Comparison of ENCODE assay signal across 22 cellular contexts in the genomic region with DNA sequence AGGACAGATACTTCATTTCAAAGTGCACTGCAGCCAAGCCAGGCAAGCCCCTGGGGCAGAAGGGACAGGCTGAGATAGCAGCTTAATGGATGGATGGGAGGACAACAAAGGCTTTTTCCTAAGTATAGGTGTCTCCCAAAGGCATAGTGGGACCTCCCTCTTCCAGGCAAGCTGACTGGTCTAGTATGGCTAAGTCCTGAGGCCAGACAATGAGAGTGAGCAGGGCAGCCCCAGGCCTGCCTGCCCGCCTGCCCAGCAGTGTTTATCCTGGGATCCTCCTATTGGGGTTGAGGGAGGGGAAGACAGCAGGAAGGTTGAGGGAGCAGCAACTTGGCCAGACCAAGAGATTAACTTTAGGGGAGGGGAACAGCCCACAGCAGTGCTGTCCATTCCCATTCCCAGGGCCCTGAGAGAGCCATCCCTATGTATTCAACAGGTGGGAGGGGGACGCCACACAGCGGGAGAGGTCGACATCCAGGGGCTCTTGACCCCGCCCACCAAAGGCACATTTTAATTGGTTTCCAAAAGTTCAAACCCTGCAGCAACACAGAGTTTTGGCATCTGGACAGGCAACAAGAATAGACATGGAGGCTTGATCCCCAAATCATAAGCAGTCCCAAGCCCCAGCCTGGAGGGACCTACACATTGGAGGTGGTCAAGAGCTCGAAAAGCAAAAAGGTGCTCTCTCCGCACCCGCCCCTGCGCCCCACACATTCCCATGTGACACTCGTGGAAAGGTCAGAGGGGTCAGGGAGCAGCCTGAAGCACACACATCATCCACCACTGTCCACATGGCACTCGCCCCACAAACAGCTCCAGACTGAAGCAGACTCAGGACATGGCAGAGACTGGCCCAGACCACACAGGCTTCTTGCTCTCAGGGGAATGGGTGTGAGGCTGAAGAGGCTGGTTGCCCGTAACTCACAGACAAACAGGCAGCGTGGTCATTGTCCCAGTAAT. TPM values are rescaled to one million over a fixed set of nuclear protein-coding genes. Genes with fewer than 3 reads are reported as not detected.
DNase-seq lines count a peak whose midpoint lies in the region; ATAC-seq and TF ChIP-seq lines count a peak whose summit lies in the region.
"Had no signal": no experiment of that assay in that cellular context is flagged by ENCODE, and none has a peak within 500 bp of the region (broad histone marks: within the 10 kb centered on the region; RNA-seq: fewer than 3 reads in every experiment).

No MANE protein-coding gene starts in this region.

- H3K36me3 ChIP-seq in spleen (peaks cover 0 to 53% (median 6%) of the 10 kb centered on the region in 6 donors), mucosa of descending colon (ENCODE audit: low read depth) (no peaks in the 10 kb centered on the region)

- peak; percentile 18 for DNase-seq in activated T-cell treated with anti-CD3 and anti-CD28 coated beads, Interleukin-2, amount 50 U/mL, for 24 hours
- DNase-seq in activated T-cell treated with anti-CD3 and anti-CD28 coated beads for 4 hours (no peak), HFFc6 (no peak), islet precursor cell (peak; percentile 78), spleen (peak; percentile 55), mucosa of descending colon (no peak), SIG-M5 (lab: John Stamatoyannopoulos, UW) (no peak), mucosa of gallbladder (ENCODE audit: low spot score) (no peak)
- DNase-seq: Calu3, DMS153, DND-41, Kasumi-1, NCI-H1105 treated with DMSO at 0.1 percent for 48 hours, NCI-H2081, NCI-H2227 treated with DMSO at 0.1 percent for 48 hours, NCI-H69, SK-N-SH had no signal

- peak overlapping the region in 1 of 8 donors; percentile 33 for H3K27ac ChIP-seq in spleen
- H3K27ac ChIP-seq: 22Rv1 had no signal

- ATAC-seq in mucosa of descending colon: no peak
- ATAC-seq: K562, Panc1 had no signal

- no peak overlapping the region for H3K27ac Mint-ChIP-seq in activated T-cell treated with anti-CD3 and anti-CD28 coated beads, Interleukin-2, amount 50 U/mL, for 24 hours
- H3K27ac Mint-ChIP-seq in HFFc6: peak overlapping the region; percentile 18; the same call in 1 of the 2 replicates
- H3K27ac Mint-ChIP-seq: B cell, CD14-positive monocyte had no signal

- TF ChIP-seq CTCF in HFFc6 (IDR thresholded peaks at IDR 0.05) (no peak), spleen (IDR thresholded peaks at IDR 0.05 in 8 of 11, conservative IDR thresholded peaks at IDR 0.05 in 3 of 11) (no peak), mucosa of descending colon (IDR thresholded peaks at IDR 0.05) (no peak)

- H3K4me3 ChIP-seq in spleen: no peak overlapping the region
- H3K4me3 ChIP-seq in mucosa of descending colon: no peak overlapping the region
- H3K4me3 ChIP-seq: K562 had no signal

- H3K27me3 ChIP-seq in spleen (replicated peaks in 1 of 7): no peaks in the 10 kb centered on the region

- peaks cover 6% of the 10 kb centered on the region for H3K36me3 Mint-ChIP-seq in activated T-cell treated with anti-CD3 and anti-CD28 coated beads, Interleukin-2, amount 50 U/mL, for 24 hours (ENCODE audit: low read depth)
- H3K36me3 Mint-ChIP-seq in HFFc6 (ENCODE audit: low read depth): peaks cover 19% of the 10 kb centered on the region; the same call in 1 of the 2 replicates
- H3K36me3 Mint-ChIP-seq: CD14-positive monocyte had no signal

- H3K4me1 Mint-ChIP-seq in activated T-cell treated with anti-CD3 and anti-CD28 coated beads, Interleukin-2, amount 50 U/mL, for 24 hours (ENCODE audit: low read depth): peaks cover 17% of the 10 kb centered on the region
- H3K4me1 Mint-ChIP-seq in HFFc6 (ENCODE audit: low read depth): peaks cover 23% of the 10 kb centered on the region

- no peak for TF ChIP-seq POLR2A in spleen (IDR thresholded peaks at IDR 0.05)

- no peaks in the 10 kb centered on the region for H3K9me3 ChIP-seq in spleen
- H3K9me3 ChIP-seq in mucosa of descending colon: no peaks in the 10 kb centered on the region
- H3K9me3 ChIP-seq: SK-N-SH had no signal

- H3K4me1 ChIP-seq in spleen (peaks cover 15 to 51% (median 30%) of the 10 kb centered on the region in 6 donors), mucosa of descending colon (ENCODE audit: low read depth) (peaks cover 15% of the 10 kb centered on the region)

- H3K9me3 Mint-ChIP-seq in activated T-cell treated with anti-CD3 and anti-CD28 coated beads, Interleukin-2, amount 50 U/mL, for 24 hours: no peaks in the 10 kb centered on the region
- H3K9me3 Mint-ChIP-seq in HFFc6: no peaks in the 10 kb centered on the region

- no peak overlapping the region for H3K4me3 Mint-ChIP-seq in activated T-cell treated with anti-CD3 and anti-CD28 coated beads, Interleukin-2, amount 50 U/mL, for 24 hours
- H3K4me3 Mint-ChIP-seq in HFFc6: no peak overlapping the region
- H3K4me3 Mint-ChIP-seq: B cell, CD14-positive monocyte had no signal

- no peaks in the 10 kb centered on the region for H3K27me3 Mint-ChIP-seq in activated T-cell treated with anti-CD3 and anti-CD28 coated beads, Interleukin-2, amount 50 U/mL, for 24 hours
- peaks cover 13% of the 10 kb centered on the region for H3K27me3 Mint-ChIP-seq in HFFc6 (ENCODE audit: insufficient read depth)

- WGBS in spleen, 5 donors: 82 to 88% (median 83%) methylated on average over 13 of the region's 13 CpGs

- intact Hi-C loops in spleen (cut with DNase I; ENCODE audit: low total_unique reads) (no loop called here), mucosa of descending colon (cut with DNase I, micrococcal nuclease) (no loop called here)

RNA-seq across cellular contexts. Expression of gene SFXN5, which starts 2.9 kb away (rescaled TPM):
- total RNA-seq in HFFc6 (2021; fragmentation: NEBNext Ultra II Directional; extraction: Animal tissue kit (Norgen Biotek cat#: 25700)): 10 to 100 TPM; 10.2 to 17.0 (median 14.7) TPM
- total RNA-seq in spleen: 10 to 100 TPM; 18.8 to 41.4 (median 29.0) TPM
- 1 to 10 TPM; 2.6 to 9.0 (median 5.4) TPM for polyA plus RNA-seq in spleen
- 10 to 100 TPM; 22.2 to 30.9 (median 27.5) TPM for total RNA-seq in mucosa of descending colon
- total RNA-seq in mucosa of gallbladder: 21.9 TPM

RNA-seq across cellular contexts. Expression of gene RAB11FIP5, which starts 38.4 kb away (rescaled TPM):
- 10 to 100 TPM; 76.7 to 92.0 (median 83.6) TPM for total RNA-seq in HFFc6 (2021; fragmentation: NEBNext Ultra II Directional; extraction: Animal tissue kit (Norgen Biotek cat#: 25700))
- total RNA-seq in spleen (100 to 1,000 TPM in 4 of 7 donors, 10 to 100 TPM in 3; 43.2 to 127 (median 101) TPM), mucosa of descending colon (10 to 100 TPM; 17.8 to 27.9 (median 18.3) TPM), mucosa of gallbladder (63.0 TPM)
- 10 to 100 TPM in 2 of 3 donors, 1 to 10 TPM in 1; 9.5 to 42.9 (median 14.2) TPM for polyA plus RNA-seq in spleen

Comparison
In these comparisons a context has a peak if more than half of its experiments do, and no peak if none do; other contexts are left out.
1. DNase-seq: peak in activated T-cell treated with anti-CD3 and anti-CD28 coated beads, Interleukin-2, amount 50 U/mL, for 24 hours (single experiment), islet precursor cell (single experiment) and spleen (single experiment); none in activated T-cell treated with anti-CD3 and anti-CD28 coated beads for 4 hours (single experiment), HFFc6 (single experiment), mucosa of descending colon (0 of 3), SIG-M5 (single experiment) and mucosa of gallbladder (single experiment).